In the genomic region with DNA sequence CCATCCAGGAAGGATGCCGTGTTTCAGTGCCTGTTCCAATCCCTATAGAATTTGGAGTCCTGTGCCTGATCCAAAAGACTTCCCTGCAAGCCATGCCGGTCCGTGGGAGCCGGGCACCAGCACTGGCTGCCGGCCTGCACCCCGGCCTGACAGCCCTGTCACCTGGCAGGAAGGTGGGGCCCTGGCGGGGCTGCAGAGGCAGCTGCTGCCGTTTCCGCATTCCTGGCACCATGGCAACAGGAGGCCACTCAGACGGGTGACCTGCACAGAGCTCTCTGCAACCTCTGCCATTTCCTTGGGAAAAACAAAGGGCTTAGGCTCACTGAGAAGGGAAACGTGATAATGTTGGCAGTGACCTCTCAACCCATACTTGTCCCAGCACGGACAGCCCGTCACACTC, we compare ENCODE assay signal across 1 cellular context.
TF ChIP-seq lines count a peak whose summit lies in the region.

No MANE protein-coding gene starts in this region.

TF ChIP-seq in HepG2, 621 proteins besides CTCF, POLR2A, EP300 and RAD21 (continued from another document and continues in another):
- TF ChIP-seq ZNF687 (CRISPR knock-in tag; IDR thresholded peaks at IDR 0.05) = peak; percentile 48
- peak; percentile 51; the same call in 1 of the 2 replicates for TF ChIP-seq SALL1 (CRISPR knock-in tag; IDR thresholded peaks at IDR 0.05)
- peak; percentile 74; the same call in 1 of the 2 replicates for TF ChIP-seq SIN3A (IDR thresholded peaks at IDR 0.05; ENCODE audit: borderline replicate concordance, low read depth, low read length)
- TF ChIP-seq HIC2 (CRISPR knock-in tag; IDR thresholded peaks at IDR 0.05; ENCODE audit: low read depth) = peak; percentile 22; the same call in 1 of the 2 replicates
- TF ChIP-seq SOX5 (CRISPR knock-in tag; IDR thresholded peaks at IDR 0.05; ENCODE audit: borderline replicate concordance) = peak; percentile 56; the same call in 1 of the 2 replicates
- TF ChIP-seq SAP130 (CRISPR knock-in tag; IDR thresholded peaks at IDR 0.05; ENCODE audit: low read depth) = peak; percentile 83
- peak; percentile 28; the same call in 1 of the 2 replicates for TF ChIP-seq ZNF768 (CRISPR knock-in tag; IDR thresholded peaks at IDR 0.05)
- TF ChIP-seq, protein P1, sequence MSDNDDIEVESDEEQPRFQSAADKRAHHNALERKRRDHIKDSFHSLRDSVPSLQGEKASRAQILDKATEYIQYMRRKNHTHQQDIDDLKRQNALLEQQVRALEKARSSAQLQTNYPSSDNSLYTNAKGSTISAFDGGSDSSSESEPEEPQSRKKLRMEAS (IDR thresholded peaks at IDR 0.05) = peak; percentile 18; the same call in 1 of the 2 replicates
- peak; percentile 62; the same call in 1 of the 2 replicates for TF ChIP-seq GABPB1 (CRISPR knock-in tag; IDR thresholded peaks at IDR 0.05)
- peak; percentile 69; the same call in 2 of the 3 replicates for TF ChIP-seq MXI1 (IDR thresholded peaks at IDR 0.05; ENCODE audit: borderline replicate concordance, low read depth, low read length)
- no peak for TF ChIP-seq NCOA2 (CRISPR knock-in tag; IDR thresholded peaks at IDR 0.05)
- 0 out of 2 replicates have a peak, but pooled peaks have one; percentile 37 for TF ChIP-seq ELF4 (CRISPR knock-in tag; IDR thresholded peaks at IDR 0.05; ENCODE audit: borderline replicate concordance)
- TF ChIP-seq RFX3 (CRISPR knock-in tag; IDR thresholded peaks at IDR 0.05) = peak; percentile 89
- TF ChIP-seq ZSCAN22 (CRISPR knock-in tag; IDR thresholded peaks at IDR 0.05) = no peak
- TF ChIP-seq HDAC1 (CRISPR knock-in tag; IDR thresholded peaks at IDR 0.05) = peak; percentile 67
- TF ChIP-seq BHLHE40 (IDR thresholded peaks at IDR 0.05; ENCODE audit: low read length) = peak; percentile 62; the same call in 1 of the 2 replicates
- TF ChIP-seq, protein P2, sequence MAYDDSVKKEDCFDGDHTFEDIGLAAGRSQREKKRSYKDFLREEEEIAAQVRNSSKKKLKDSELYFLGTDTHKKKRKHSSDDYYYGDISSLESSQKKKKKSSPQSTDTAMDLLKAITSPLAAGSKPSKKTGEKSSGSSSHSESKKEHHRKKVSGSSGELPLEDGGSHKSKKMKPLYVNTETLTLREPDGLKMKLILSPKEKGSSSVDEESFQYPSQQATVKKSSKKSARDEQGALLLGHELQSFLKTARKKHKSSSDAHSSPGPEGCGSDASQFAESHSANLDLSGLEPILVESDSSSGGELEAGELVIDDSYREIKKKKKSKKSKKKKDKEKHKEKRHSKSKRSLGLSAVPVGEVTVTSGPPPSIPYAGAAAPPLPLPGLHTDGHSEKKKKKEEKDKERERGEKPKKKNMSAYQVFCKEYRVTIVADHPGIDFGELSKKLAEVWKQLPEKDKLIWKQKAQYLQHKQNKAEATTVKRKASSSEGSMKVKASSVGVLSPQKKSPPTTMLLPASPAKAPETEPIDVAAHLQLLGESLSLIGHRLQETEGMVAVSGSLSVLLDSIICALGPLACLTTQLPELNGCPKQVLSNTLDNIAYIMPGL (CRISPR knock-in tag; IDR thresholded peaks at IDR 0.05; ENCODE audit: borderline replicate concordance in 1 of 2, low read depth in 1 of 2) = no peak
- TF ChIP-seq RARA (CRISPR knock-in tag; IDR thresholded peaks at IDR 0.05) = peak; percentile 47; the same call in 1 of the 2 replicates
- peak; percentile 35; the same call in 1 of the 2 replicates for TF ChIP-seq MEIS1 (CRISPR knock-in tag; IDR thresholded peaks at IDR 0.05; ENCODE audit: borderline replicate concordance)
- peak; percentile 21; the same call in 1 of the 2 replicates for TF ChIP-seq ZFX (CRISPR knock-in tag; IDR thresholded peaks at IDR 0.05; ENCODE audit: low read depth)
- peak; percentile 83 for TF ChIP-seq ZEB1 (IDR thresholded peaks at IDR 0.05; ENCODE audit: insufficient replicate concordance, low read depth)
- TF ChIP-seq TFAP4 (IDR thresholded peaks at IDR 0.05; ENCODE audit: borderline replicate concordance, low read depth) = peak; percentile 89; the same call in 1 of the 2 replicates
- TF ChIP-seq ELF3 (CRISPR knock-in tag; IDR thresholded peaks at IDR 0.05) = peak; percentile 100
- TF ChIP-seq TEAD3 (CRISPR knock-in tag; optimal IDR thresholded peaks at IDR 0.05; ENCODE audit: borderline replicate concordance) = peak; percentile 100
- TF ChIP-seq TGIF2 (CRISPR knock-in tag; IDR thresholded peaks at IDR 0.05) = 0 out of 2 replicates have a peak, but pooled peaks have one; percentile 54
- no peak for TF ChIP-seq ADNP (CRISPR knock-in tag; IDR thresholded peaks at IDR 0.05)
- TF ChIP-seq RBM22 (optimal IDR thresholded peaks at IDR 0.05; ENCODE audit: low read length) = peak; percentile 54
- no peak for TF ChIP-seq ZNF318 (CRISPR knock-in tag; IDR thresholded peaks at IDR 0.05)
- TF ChIP-seq RFX1 (IDR thresholded peaks at IDR 0.05) = peak; percentile 84
- peak; percentile 50; the same call in 1 of the 2 replicates for TF ChIP-seq RFX5 (IDR thresholded peaks at IDR 0.05; ENCODE audit: low read depth, low read length)
- peak; percentile 22; the same call in 1 of the 2 replicates for TF ChIP-seq NR2F6 (IDR thresholded peaks at IDR 0.05)
- peak; percentile 54; the same call in 1 of the 2 replicates for TF ChIP-seq NR2F6 (CRISPR knock-in tag; IDR thresholded peaks at IDR 0.05)
- TF ChIP-seq ZNF333 (CRISPR knock-in tag; IDR thresholded peaks at IDR 0.05; ENCODE audit: borderline replicate concordance) = no peak
- peak; percentile 67 for TF ChIP-seq PATZ1 (CRISPR knock-in tag; IDR thresholded peaks at IDR 0.05)
